In genomic region chr22:20324139-20324516, GRCh38 we compare ENCODE assay signal across 14 cellular contexts. TPM values are rescaled to one million over a fixed set of nuclear protein-coding genes. Genes with fewer than 3 reads are reported as not detected.
DNase-seq lines count a peak whose midpoint lies in the region; ATAC-seq, FAIRE-seq and TF ChIP-seq lines count a peak whose summit lies in the region.
"Had no signal": no experiment of that assay in that cellular context is flagged by ENCODE, and none has a peak within 500 bp of the region (broad histone marks: within the 10 kb centered on the region; RNA-seq: fewer than 3 reads in every experiment).

No MANE protein-coding gene starts in this region.

- no peak overlapping the region for H4K91ac ChIP-seq in H1 (replicated peaks; ENCODE audit: insufficient read length, low read length)

- intact Hi-C loops in activated CD4-positive, alpha-beta memory T cell treated with anti-CD3 and anti-CD28 coated beads for 36 hours (cut with micrococcal nuclease), result loop anchor here (5.0 kb wide), 2 partner anchors 183 to 228 kb away; partner anchors contain the start of gene MED15

- H3K4me3 ChIP-seq in H1 (ENCODE audit: extremely low read depth in 1 of 4, insufficient read depth in 2 of 4, low read depth in 3 of 4, low read length in 4 of 4), result no peak overlapping the region
- H3K4me3 ChIP-seq: prostate gland, transverse colon had no signal

- H3K4me1 Mint-ChIP-seq in activated CD4-positive, alpha-beta memory T cell treated with anti-CD3 and anti-CD28 coated beads for 36 hours (ENCODE audit: low read depth), result peaks cover 52% of the 10 kb centered on the region

- peak; percentile 33 to 42 for ATAC-seq in activated CD4-positive, CD25-positive, alpha-beta regulatory T cell treated with anti-CD3 and anti-CD28 coated beads, Interleukin-2, amount 50 U/mL, for 24 hours
- ATAC-seq: esophagus mucosa had no signal

- no peaks in the 10 kb centered on the region for H4K20me1 ChIP-seq in H1 (replicated peaks in 1 of 2; ENCODE audit: control insufficient read depth in 1 of 2, insufficient read depth in 2 of 2, low read length in 2 of 2)

- H4K8ac ChIP-seq in H1 (ENCODE audit: extremely low read depth, insufficient read depth, low read length), result no peak overlapping the region

- H2BK5ac ChIP-seq in H1 (ENCODE audit: low read depth, low read length), result no peak overlapping the region

- no peaks in the 10 kb centered on the region for H3K36me3 ChIP-seq in H1 (ENCODE audit: control insufficient read depth in 2 of 4, insufficient read depth in 4 of 4, low read length in 3 of 4)
- H3K36me3 ChIP-seq: prostate gland, transverse colon had no signal

- no peak overlapping the region for H2BK12ac ChIP-seq in H1 (ENCODE audit: low read depth, low read length)

- H3K27me3 Mint-ChIP-seq in activated CD4-positive, alpha-beta memory T cell treated with anti-CD3 and anti-CD28 coated beads for 36 hours, result no peaks in the 10 kb centered on the region

- H3K14ac ChIP-seq in H1 (ENCODE audit: insufficient read length), result no peak overlapping the region

- peak overlapping the region; percentile 16 for H3K4me3 Mint-ChIP-seq in activated CD4-positive, alpha-beta memory T cell treated with anti-CD3 and anti-CD28 coated beads for 36 hours
- H3K4me3 Mint-ChIP-seq: mesothelial cell of epicardium had no signal

- TF ChIP-seq CTCF in H1 (IDR thresholded peaks at IDR 0.05; ENCODE audit: control extremely low read depth in 1 of 3, insufficient read depth in 1 of 3, low read depth in 1 of 3, low read length in 3 of 3), result no peak

- H2AK5ac ChIP-seq in H1 (ENCODE audit: low read depth, low read length), result 0 out of 2 replicates have a peak overlapping the region, but pooled peaks have one; percentile 93

- H3K27ac ChIP-seq in H1 (ENCODE audit: low read depth, low read length), result no peak overlapping the region
- H3K27ac ChIP-seq: 22Rv1, prostate gland, transverse colon had no signal

- H2AFZ ChIP-seq in H1 (ENCODE audit: low read length), result no peak overlapping the region

- H3K9me3 Mint-ChIP-seq in activated CD4-positive, alpha-beta memory T cell treated with anti-CD3 and anti-CD28 coated beads for 36 hours, result no peaks in the 10 kb centered on the region
- H3K9me3 Mint-ChIP-seq: mesothelial cell of epicardium had no signal

- H2BK20ac ChIP-seq in H1 (ENCODE audit: low read length), result no peak overlapping the region

- H3K4ac ChIP-seq in H1 (replicated peaks; ENCODE audit: insufficient read length, low read depth, low read length), result no peak overlapping the region

- peak overlapping the region; percentile 92 for H3K27ac Mint-ChIP-seq in activated CD4-positive, alpha-beta memory T cell treated with anti-CD3 and anti-CD28 coated beads for 36 hours
- H3K27ac Mint-ChIP-seq: mesothelial cell of epicardium had no signal

- no peak overlapping the region for H4K5ac ChIP-seq in H1 (ENCODE audit: insufficient read length, low read depth, low read length)

- no peak for DNase-seq in activated CD4-positive, CD25-positive, alpha-beta regulatory T cell (lab: John Stamatoyannopoulos, UW)
- DNase-seq in activated CD4-positive, alpha-beta memory T cell treated with anti-CD3 and anti-CD28 coated beads for 36 hours, result peak; percentile 80
- DNase-seq in H1 (ENCODE audit: low read depth in 1 of 2, low spot score in 2 of 2) (no peak), NCI-H2029 (lab: John Stamatoyannopoulos, UW) (no peak), activated gamma-delta T cell treated with Interleukin-2 at 50 U/mL for 16 hours (no peak), NCI-H187 treated with DMSO at 0.1 percent for 48 hours (lab: John Stamatoyannopoulos, UW) (no peak)
- DNase-seq in stimulated activated naive CD4-positive, alpha-beta T cell (lab: John Stamatoyannopoulos, UW), result peak in 4 of 6 experiments; percentile 14 to 50 (median 29)
- DNase-seq: OCI-M1, transverse colon had no signal

- H3K79me1 ChIP-seq in H1 (ENCODE audit: low read depth, low read length), result no peaks in the 10 kb centered on the region

- peak overlapping the region in 1 of 4 experiments; percentile 14; a peak in 1 of 7 replicates for H3K9ac ChIP-seq in H1 (replicated peaks in 1 of 4; ENCODE audit: extremely low read depth in 1 of 4, low read depth in 3 of 4, low read length in 3 of 4)

- no peak overlapping the region for H2BK120ac ChIP-seq in H1 (replicated peaks; ENCODE audit: low read depth, low read length)

- POLR2A ChIA-PET in activated CD4-positive, alpha-beta memory T cell treated with anti-CD3 and anti-CD28 coated beads for 36 hours (lab: Charles Lee), result no interaction called here
- POLR2A ChIA-PET in H1 (lab: Charles Lee; ENCODE audit: partially characterized antibody), result no interaction called here

- no peak overlapping the region for H3K4me2 ChIP-seq in H1 (ENCODE audit: insufficient read depth in 1 of 2, low read depth in 2 of 2, low read length in 2 of 2)

- H3K56ac ChIP-seq in H1 (replicated peaks; ENCODE audit: insufficient read length, low read depth, low read length), result no peak overlapping the region

- CTCF ChIA-PET in activated CD4-positive, alpha-beta memory T cell treated with anti-CD3 and anti-CD28 coated beads for 36 hours (lab: Charles Lee), result no interaction called here
- CTCF ChIA-PET in H1 (lab: Charles Lee; ENCODE audit: partially characterized antibody), result no interaction called here

- H3K9me3 ChIP-seq in H1 (ENCODE audit: insufficient read depth in 2 of 2, low read depth in 1 of 2, low read length in 1 of 2), result no peaks in the 10 kb centered on the region
- H3K9me3 ChIP-seq: prostate gland, transverse colon had no signal

- H3K23ac ChIP-seq in H1 (ENCODE audit: insufficient read length), result no peak overlapping the region

- peaks cover 0 to 4% (median 0%) of the 10 kb centered on the region in 4 experiments; a peak in 2 of 7 replicates for H3K4me1 ChIP-seq in H1 (replicated peaks in 1 of 4; ENCODE audit: control insufficient read depth in 3 of 4, insufficient read depth in 4 of 4, low read length in 3 of 4)

- H3K79me2 ChIP-seq in H1 (ENCODE audit: control insufficient read depth in 1 of 2, insufficient read depth in 2 of 2, low read length in 2 of 2), result no peaks in the 10 kb centered on the region

- no peaks in the 10 kb centered on the region; a peak in 1 of 7 replicates for H3K27me3 ChIP-seq in H1 (replicated peaks in 1 of 4; ENCODE audit: control insufficient read depth in 3 of 4, extremely low read depth in 1 of 4, insufficient read depth in 3 of 4, low read length in 3 of 4)
- H3K27me3 ChIP-seq: transverse colon had no signal

- H3K36me3 Mint-ChIP-seq in activated CD4-positive, alpha-beta memory T cell treated with anti-CD3 and anti-CD28 coated beads for 36 hours, result peaks cover 2% of the 10 kb centered on the region
- H3K36me3 Mint-ChIP-seq: mesothelial cell of epicardium had no signal

- H3K23me2 ChIP-seq in H1 (ENCODE audit: low read depth, low read length), result peaks cover 6% of the 10 kb centered on the region; the same call in 1 of the 2 replicates

- no peak overlapping the region for H2BK15ac ChIP-seq in H1 (ENCODE audit: low read length)

- no peak for FAIRE-seq in H1 (lab: Jason Lieb, UNC)

- TF ChIP-seq RAD21 in H1 (IDR thresholded peaks at IDR 0.05 in 1 of 2, conservative IDR thresholded peaks at IDR 0.05 in 1 of 2; ENCODE audit: low read depth in 2 of 2, low read length in 2 of 2), result no peak

- no peak for TF ChIP-seq EP300 in H1 (IDR thresholded peaks at IDR 0.05; ENCODE audit: borderline replicate concordance in 1 of 2, low read depth in 2 of 2, low read length in 2 of 2)

- whole genome bisulfite sequencing in H1 (ENCODE audit: extremely low coverage in 1 of 2, insufficient coverage in 1 of 2, insufficient read length in 1 of 2, insufficient replicate concordance in 2 of 2, low coverage in 1 of 2, low lambda C conversion rate in 2 of 2, missing lambda C conversion rate in 1 of 2), 2 experiments, result 94% methylated on average over 5 of the region's 5 CpGs; no CpG with 5 or more reads in 1 of the 2 experiments

- H3K18ac ChIP-seq in H1 (ENCODE audit: extremely low read depth, low read length), result no peak overlapping the region

- no peak for TF ChIP-seq POLR2A in H1 (IDR thresholded peaks at IDR 0.05; ENCODE audit: control extremely low read depth in 1 of 2, low read depth in 2 of 2, low read length in 2 of 2)

TF ChIP-seq in H1, 55 proteins besides CTCF, POLR2A, EP300 and RAD21:
- TF ChIP-seq CHD2 (IDR thresholded peaks at IDR 0.05; ENCODE audit: low read length) (no peak), TAF7 (optimal IDR thresholded peaks at IDR 0.05; ENCODE audit: borderline replicate concordance, low read depth, low read length) (no peak), HDAC6 (IDR thresholded peaks at IDR 0.05; ENCODE audit: low read depth, low read length) (no peak), SIX5 (IDR thresholded peaks at IDR 0.05; ENCODE audit: low read depth, low read length) (no peak), TCF12 (IDR thresholded peaks at IDR 0.05; ENCODE audit: low read depth, low read length) (no peak)
TF ChIP-seq in H1: peak in this region for 0.

RNA-seq across cellular contexts. Expression of gene DGCR6L, which starts 4.3 kb away (rescaled TPM):
- total RNA-seq in activated CD4-positive, alpha-beta memory T cell treated with anti-CD3 and anti-CD28 coated beads for 36 hours, result 10 to 100 TPM; 26.9 to 31.3 TPM
- total RNA-seq in H1 (2021; fragmentation: NEBNext Ultra II Directional; extraction: Animal tissue kit (Norgen Biotek cat#: 25700)), result 41.9 and 43.6 TPM in 2 replicates
- polyA plus RNA-seq in H1 (2011; rRNA removed), result 72.6 and 93.5 TPM in 2 replicates
- polyA plus RNA-seq in H1 (2011; cell fraction: cytosol; rRNA removed), result 82.8 TPM
- polyA plus RNA-seq in H1 (2011; cell fraction: nucleus; rRNA removed), result 56.9 TPM
- 26.0 to 54.5 TPM (median 49.4 TPM) in 4 replicates for polyA plus RNA-seq in H1 (2012, experiment 1 of 2)
- polyA plus RNA-seq in H1 (2012, experiment 2 of 2), result 59.2 TPM
- 26.6 TPM for polyA plus RNA-seq in H1 (2013, experiment 1 of 2)
- polyA plus RNA-seq in H1 (2013, experiment 2 of 2), result 25.1 TPM
- 12.0 and 15.2 TPM in 2 replicates for polyA minus RNA-seq in H1 (2011; rRNA and poly(A)+ RNA removed)
- polyA minus RNA-seq in H1 (2011; cell fraction: cytosol; rRNA and poly(A)+ RNA removed), result 18.9 TPM
- 16.5 TPM for polyA minus RNA-seq in H1 (2011; cell fraction: nucleus; rRNA and poly(A)+ RNA removed)

RNA-seq across cellular contexts. Expression of gene RTN4R, which starts 56.0 kb away (rescaled TPM):
- total RNA-seq in activated CD4-positive, alpha-beta memory T cell treated with anti-CD3 and anti-CD28 coated beads for 36 hours, result 1 to 10 TPM; 2.6 to 3.1 TPM
- total RNA-seq in H1 (2021; fragmentation: NEBNext Ultra II Directional; extraction: Animal tissue kit (Norgen Biotek cat#: 25700)), result 21.8 and 22.5 TPM in 2 replicates
- 41.3 and 51.5 TPM in 2 replicates for polyA plus RNA-seq in H1 (2011; rRNA removed)
- 24.6 TPM for polyA plus RNA-seq in H1 (2011; cell fraction: cytosol; rRNA removed)
- polyA plus RNA-seq in H1 (2011; cell fraction: nucleus; rRNA removed), result 24.0 TPM
- polyA plus RNA-seq in H1 (2012, experiment 1 of 2), result 11.0 to 25.6 TPM (median 23.1 TPM) in 4 replicates
- polyA plus RNA-seq in H1 (2012, experiment 2 of 2), result 19.1 TPM
- 30.2 TPM for polyA plus RNA-seq in H1 (2013, experiment 1 of 2)
- 29.2 TPM for polyA plus RNA-seq in H1 (2013, experiment 2 of 2)
- polyA minus RNA-seq in H1 (2011; rRNA and poly(A)+ RNA removed), result 10.5 and 13.6 TPM in 2 replicates
- polyA minus RNA-seq in H1 (2011; cell fraction: cytosol; rRNA and poly(A)+ RNA removed), result 23.1 TPM
- 9.8 TPM for polyA minus RNA-seq in H1 (2011; cell fraction: nucleus; rRNA and poly(A)+ RNA removed)

Comparison
In these comparisons a context has a peak if more than half of its experiments do, and no peak if none do; other contexts are left out.
1. DNase-seq: peak in activated CD4-positive, alpha-beta memory T cell treated with anti-CD3 and anti-CD28 coated beads for 36 hours (single experiment) and stimulated activated naive CD4-positive, alpha-beta T cell (4 of 6); none in activated CD4-positive, CD25-positive, alpha-beta regulatory T cell (0 of 4), H1 (0 of 2), NCI-H2029 (single experiment), activated gamma-delta T cell treated with Interleukin-2 at 50 U/mL for 16 hours (single experiment) and NCI-H187 treated with DMSO at 0.1 percent for 48 hours (single experiment).